Comparison of ENCODE assay signal across 1 cellular context in the genomic region with DNA sequence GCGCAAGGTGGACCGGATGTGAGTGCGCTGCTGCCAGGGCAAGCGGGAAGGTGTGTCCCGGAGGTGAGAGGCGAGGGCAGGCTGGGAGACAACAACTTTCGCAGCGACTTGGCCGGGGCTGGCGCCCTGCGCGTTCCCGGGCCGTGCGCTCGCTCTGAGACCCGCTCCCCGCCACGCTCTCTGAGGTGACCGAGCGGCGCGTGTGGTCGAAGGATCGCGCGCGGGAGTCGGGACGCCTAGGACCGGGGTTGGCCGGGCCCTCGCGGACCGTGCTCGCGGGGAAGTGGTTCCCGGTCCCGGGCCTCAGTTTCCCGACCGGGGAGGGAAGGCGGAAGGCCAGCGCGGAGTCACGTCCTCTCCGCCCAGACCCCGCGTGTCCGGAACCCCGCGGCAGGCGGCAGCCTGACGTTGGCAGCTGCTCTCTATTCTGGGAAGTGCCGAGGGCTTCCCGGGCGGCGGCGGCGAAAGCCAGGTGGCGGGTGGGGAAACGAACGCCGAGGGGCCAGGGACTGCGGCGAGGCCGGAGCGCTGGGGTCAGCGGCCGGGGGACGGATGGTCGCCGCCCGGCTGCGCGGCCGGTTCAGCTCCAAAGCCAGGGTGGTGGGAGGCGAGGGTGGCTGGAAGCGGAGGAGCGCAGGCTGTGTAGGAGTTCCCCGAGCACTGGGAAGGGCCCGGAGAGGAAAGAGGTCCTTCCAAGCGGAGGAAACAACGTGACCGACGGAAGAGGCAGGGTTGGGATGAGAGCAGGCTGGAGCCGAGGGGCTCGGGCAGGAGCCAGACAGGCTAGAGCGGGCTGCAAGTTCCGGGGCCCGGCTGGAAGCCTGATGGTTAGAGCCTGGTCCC.
A peak's percentile ranks its signal among the peaks of the same experiment; 100 is the strongest.
TF ChIP-seq lines count a peak whose summit lies in the region.

No MANE protein-coding gene starts in this region.

TF ChIP-seq in K562, 482 proteins besides CTCF, POLR2A, EP300 and RAD21 (continued from another document and continues in another):
- TF ChIP-seq AFF4 (CRISPR knock-in tag; IDR thresholded peaks at IDR 0.05) (peak; percentile 88), ZNF785 (CRISPR knock-in tag; IDR thresholded peaks at IDR 0.05) (no peak), FOXA3 (CRISPR knock-in tag; conservative IDR thresholded peaks at IDR 0.05 in 1 of 2, IDR thresholded peaks at IDR 0.05 in 1 of 2) (0 out of 4 replicates have a peak, but pooled peaks of 1 of the 2 experiments have one; percentile 3), GATAD2A (IDR thresholded peaks at IDR 0.05) (peak; percentile 51; the same call in 1 of the 2 replicates), ZNF830 (CRISPR knock-in tag; IDR thresholded peaks at IDR 0.05) (no peak), PCBP2 (IDR thresholded peaks at IDR 0.05; ENCODE audit: low read depth, low read length, poor library complexity, severe bottlenecking) (peak; percentile 29), SAP30 (IDR thresholded peaks at IDR 0.05; ENCODE audit: borderline replicate concordance, insufficient read depth, low read depth, low read length, poor library complexity, severe bottlenecking) (no peak), DMBX1 (CRISPR knock-in tag; IDR thresholded peaks at IDR 0.05; ENCODE audit: borderline replicate concordance) (no peak; the same call in 1 of the 2 replicates), ZBTB2 (IDR thresholded peaks at IDR 0.05) (no peak), NR1H2 (CRISPR knock-in tag; IDR thresholded peaks at IDR 0.05) (no peak; the same call in 1 of the 2 replicates), E2F1 (CRISPR knock-in tag; IDR thresholded peaks at IDR 0.05) (peak; percentile 75; the same call in 1 of the 2 replicates), ZNF589 (CRISPR knock-in tag; IDR thresholded peaks at IDR 0.05; ENCODE audit: low read depth) (no peak; the same call in 1 of the 2 replicates), ZNF444 (CRISPR knock-in tag; IDR thresholded peaks at IDR 0.05) (no peak), ZNF184 (CRISPR knock-in tag; IDR thresholded peaks at IDR 0.05) (no peak), SNAPC5 (CRISPR knock-in tag; IDR thresholded peaks at IDR 0.05) (no peak), TCF7L2 (IDR thresholded peaks at IDR 0.05; ENCODE audit: low read depth, low read length) (no peak), MAFK (IDR thresholded peaks at IDR 0.05; ENCODE audit: low read length) (no peak), ZNF699 (CRISPR knock-in tag; IDR thresholded peaks at IDR 0.05; ENCODE audit: insufficient replicate concordance) (no peak), PHF20 (IDR thresholded peaks at IDR 0.05; ENCODE audit: partially characterized antibody) (peak; percentile 7), HDAC2 (IDR thresholded peaks at IDR 0.05) (no peak), ZBTB1 (CRISPR knock-in tag; IDR thresholded peaks at IDR 0.05; ENCODE audit: borderline replicate concordance, low read depth) (peak; percentile 88), MAFG (tag; conservative IDR thresholded peaks at IDR 0.05) (no peak), PHB2 (IDR thresholded peaks at IDR 0.05; ENCODE audit: low read depth) (no peak), ZC3H8 (IDR thresholded peaks at IDR 0.05) (no peak), MEIS2 (IDR thresholded peaks at IDR 0.05; ENCODE audit: partially characterized antibody) (no peak), ETV1 (tag; conservative IDR thresholded peaks at IDR 0.05; ENCODE audit: low read depth) (peak; percentile 53; the same call in 1 of the 2 replicates), SMARCA5 (IDR thresholded peaks at IDR 0.05) (no peak), RUNX1 (IDR thresholded peaks at IDR 0.05; ENCODE audit: low read depth) (no peak), RNF2 (IDR thresholded peaks at IDR 0.05) (no peak; the same call in 1 of the 2 replicates), ZNF253 (CRISPR knock-in tag; conservative IDR thresholded peaks at IDR 0.05) (no peak), ATF3 (IDR thresholded peaks at IDR 0.05) (no peak), ATF3 (CRISPR knock-in tag; conservative IDR thresholded peaks at IDR 0.05) (no peak), KDM5B (IDR thresholded peaks at IDR 0.05; ENCODE audit: insufficient replicate concordance, low read depth, low read length) (peak; percentile 70), SAFB2 (IDR thresholded peaks at IDR 0.05; ENCODE audit: borderline replicate concordance, low read depth, low read length, severe bottlenecking) (no peak), RBBP5 (IDR thresholded peaks at IDR 0.05; ENCODE audit: borderline replicate concordance, insufficient read depth, low read length, poor library complexity, severe bottlenecking) (peak; percentile 86), BRD4 (IDR thresholded peaks at IDR 0.05) (no peak), SREBF1 (IDR thresholded peaks at IDR 0.05; ENCODE audit: borderline replicate concordance, low read depth, low read length) (no peak), MTA3 (IDR thresholded peaks at IDR 0.05; ENCODE audit: borderline replicate concordance) (peak; percentile 54; the same call in 1 of the 2 replicates), TEAD2 (tag; IDR thresholded peaks at IDR 0.05) (no peak), POLR3G (IDR thresholded peaks at IDR 0.05; ENCODE audit: extremely low read depth, insufficient read length, insufficient replicate concordance) (no peak), SMARCA4 (IDR thresholded peaks at IDR 0.05) (no peak), NCOA2 (IDR thresholded peaks at IDR 0.05; ENCODE audit: partially characterized antibody in 2 of 2) (no peak), CCNT2 (IDR thresholded peaks at IDR 0.05; ENCODE audit: borderline replicate concordance, extremely low read depth, insufficient read length, low read depth, low read length) (peak; percentile 44), YY1 (IDR thresholded peaks at IDR 0.05; ENCODE audit: borderline replicate concordance in 1 of 3, control insufficient read depth in 1 of 3, extremely low read depth in 1 of 3, insufficient read depth in 3 of 3, insufficient read length in 1 of 3, insufficient replicate concordance in 2 of 3, low read depth in 1 of 3, low read length in 2 of 3) (peak in 1 of 3 experiments; percentile 8), NCOR1 (IDR thresholded peaks at IDR 0.05) (no peak), ELF4 (CRISPR knock-in tag; IDR thresholded peaks at IDR 0.05) (no peak)
- TF ChIP-seq, protein P1, sequence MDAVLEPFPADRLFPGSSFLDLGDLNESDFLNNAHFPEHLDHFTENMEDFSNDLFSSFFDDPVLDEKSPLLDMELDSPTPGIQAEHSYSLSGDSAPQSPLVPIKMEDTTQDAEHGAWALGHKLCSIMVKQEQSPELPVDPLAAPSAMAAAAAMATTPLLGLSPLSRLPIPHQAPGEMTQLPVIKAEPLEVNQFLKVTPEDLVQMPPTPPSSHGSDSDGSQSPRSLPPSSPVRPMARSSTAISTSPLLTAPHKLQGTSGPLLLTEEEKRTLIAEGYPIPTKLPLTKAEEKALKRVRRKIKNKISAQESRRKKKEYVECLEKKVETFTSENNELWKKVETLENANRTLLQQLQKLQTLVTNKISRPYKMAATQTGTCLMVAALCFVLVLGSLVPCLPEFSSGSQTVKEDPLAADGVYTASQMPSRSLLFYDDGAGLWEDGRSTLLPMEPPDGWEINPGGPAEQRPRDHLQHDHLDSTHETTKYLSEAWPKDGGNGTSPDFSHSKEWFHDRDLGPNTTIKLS (IDR thresholded peaks at IDR 0.05; ENCODE audit: borderline replicate concordance, low read depth): peak; percentile 70; the same call in 1 of the 2 replicates
- TF ChIP-seq, protein P2, sequence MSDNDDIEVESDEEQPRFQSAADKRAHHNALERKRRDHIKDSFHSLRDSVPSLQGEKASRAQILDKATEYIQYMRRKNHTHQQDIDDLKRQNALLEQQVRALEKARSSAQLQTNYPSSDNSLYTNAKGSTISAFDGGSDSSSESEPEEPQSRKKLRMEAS (CRISPR knock-in tag; IDR thresholded peaks at IDR 0.05): peak; percentile 80
- TF ChIP-seq, protein P3, sequence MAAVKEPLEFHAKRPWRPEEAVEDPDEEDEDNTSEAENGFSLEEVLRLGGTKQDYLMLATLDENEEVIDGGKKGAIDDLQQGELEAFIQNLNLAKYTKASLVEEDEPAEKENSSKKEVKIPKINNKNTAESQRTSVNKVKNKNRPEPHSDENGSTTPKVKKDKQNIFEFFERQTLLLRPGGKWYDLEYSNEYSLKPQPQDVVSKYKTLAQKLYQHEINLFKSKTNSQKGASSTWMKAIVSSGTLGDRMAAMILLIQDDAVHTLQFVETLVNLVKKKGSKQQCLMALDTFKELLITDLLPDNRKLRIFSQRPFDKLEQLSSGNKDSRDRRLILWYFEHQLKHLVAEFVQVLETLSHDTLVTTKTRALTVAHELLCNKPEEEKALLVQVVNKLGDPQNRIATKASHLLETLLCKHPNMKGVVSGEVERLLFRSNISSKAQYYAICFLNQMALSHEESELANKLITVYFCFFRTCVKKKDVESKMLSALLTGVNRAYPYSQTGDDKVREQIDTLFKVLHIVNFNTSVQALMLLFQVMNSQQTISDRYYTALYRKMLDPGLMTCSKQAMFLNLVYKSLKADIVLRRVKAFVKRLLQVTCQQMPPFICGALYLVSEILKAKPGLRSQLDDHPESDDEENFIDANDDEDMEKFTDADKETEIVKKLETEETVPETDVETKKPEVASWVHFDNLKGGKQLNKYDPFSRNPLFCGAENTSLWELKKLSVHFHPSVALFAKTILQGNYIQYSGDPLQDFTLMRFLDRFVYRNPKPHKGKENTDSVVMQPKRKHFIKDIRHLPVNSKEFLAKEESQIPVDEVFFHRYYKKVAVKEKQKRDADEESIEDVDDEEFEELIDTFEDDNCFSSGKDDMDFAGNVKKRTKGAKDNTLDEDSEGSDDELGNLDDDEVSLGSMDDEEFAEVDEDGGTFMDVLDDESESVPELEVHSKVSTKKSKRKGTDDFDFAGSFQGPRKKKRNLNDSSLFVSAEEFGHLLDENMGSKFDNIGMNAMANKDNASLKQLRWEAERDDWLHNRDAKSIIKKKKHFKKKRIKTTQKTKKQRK (IDR thresholded peaks at IDR 0.05; ENCODE audit: borderline replicate concordance, low read depth, low read length): no peak
- TF ChIP-seq, protein P4, sequence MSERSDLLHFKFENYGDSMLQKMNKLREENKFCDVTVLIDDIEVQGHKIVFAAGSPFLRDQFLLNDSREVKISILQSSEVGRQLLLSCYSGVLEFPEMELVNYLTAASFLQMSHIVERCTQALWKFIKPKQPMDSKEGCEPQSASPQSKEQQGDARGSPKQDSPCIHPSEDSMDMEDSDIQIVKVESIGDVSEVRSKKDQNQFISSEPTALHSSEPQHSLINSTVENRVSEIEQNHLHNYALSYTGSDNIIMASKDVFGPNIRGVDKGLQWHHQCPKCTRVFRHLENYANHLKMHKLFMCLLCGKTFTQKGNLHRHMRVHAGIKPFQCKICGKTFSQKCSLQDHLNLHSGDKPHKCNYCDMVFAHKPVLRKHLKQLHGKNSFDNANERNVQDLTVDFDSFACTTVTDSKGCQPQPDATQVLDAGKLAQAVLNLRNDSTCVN (CRISPR knock-in tag; IDR thresholded peaks at IDR 0.05): no peak
